12 cellular contexts compared by ENCODE assay signal in genomic region chrX:133783273-133783672, GRCh38.
DNase-seq lines count a peak whose midpoint lies in the region; ATAC-seq and TF ChIP-seq lines count a peak whose summit lies in the region.
"Had no signal": no experiment of that assay in that cellular context is flagged by ENCODE, and none has a peak within 500 bp of the region (broad histone marks: within the 10 kb centered on the region; RNA-seq: fewer than 3 reads in every experiment).

No MANE protein-coding gene starts in this region.

- no peaks in the 10 kb centered on the region for H3K9me3 Mint-ChIP-seq in IgD-negative memory B cell
- H3K9me3 Mint-ChIP-seq: stimulated activated effector memory CD8-positive, alpha-beta T cell treated with anti-CD3 and anti-CD28 coated beads, Interleukin-12 subunit alpha, Interleukin-12 subunit beta, amount 100 ng/mL, for 72 hours had no signal

- H3K4me1 Mint-ChIP-seq in IgD-negative memory B cell: peaks cover 17 to 32% (median 30%) of the 10 kb centered on the region in 3 donors
- H3K4me1 Mint-ChIP-seq: stimulated activated effector memory CD8-positive, alpha-beta T cell treated with anti-CD3 and anti-CD28 coated beads, Interleukin-12 subunit alpha, Interleukin-12 subunit beta, amount 100 ng/mL, for 72 hours had no signal

- peak; percentile 72 for ATAC-seq in GM19328 (IDR thresholded peaks at IDR 0.05; ENCODE audit: unreplicated experiment)
- peak; percentile 79 for ATAC-seq in HG02623 (IDR thresholded peaks at IDR 0.05; ENCODE audit: unreplicated experiment)
- no peak for ATAC-seq in omental fat pad (ENCODE audit: low FRiP score)
- ATAC-seq: HCT116; K562; SK-N-SH treated with all-trans-retinoic acid at 6 μM for 48 hours; stimulated activated effector memory CD8-positive, alpha-beta T cell treated with anti-CD3 and anti-CD28 coated beads, Interleukin-12 subunit alpha, Interleukin-12 subunit beta, amount 100 ng/mL, for 72 hours had no signal

- peak overlapping the region; percentile 63 to 96 (median 91) for H3K27ac Mint-ChIP-seq in IgD-negative memory B cell
- H3K27ac Mint-ChIP-seq: stimulated activated effector memory CD8-positive, alpha-beta T cell treated with anti-CD3 and anti-CD28 coated beads, Interleukin-12 subunit alpha, Interleukin-12 subunit beta, amount 100 ng/mL, for 72 hours had no signal

- no peaks in the 10 kb centered on the region for H3K36me3 Mint-ChIP-seq in IgD-negative memory B cell
- H3K36me3 Mint-ChIP-seq: stimulated activated effector memory CD8-positive, alpha-beta T cell treated with anti-CD3 and anti-CD28 coated beads, Interleukin-12 subunit alpha, Interleukin-12 subunit beta, amount 100 ng/mL, for 72 hours had no signal

- DNase-seq in CD1c-positive myeloid dendritic cell (ENCODE audit: extremely low spot score) (peak; percentile 1), omental fat pad (ENCODE audit: low spot score) (no peak), NCI-H1105 treated with DMSO at 0.1 percent for 48 hours (lab: John Stamatoyannopoulos, UW) (no peak), NK-92 (lab: John Stamatoyannopoulos, UW; ENCODE audit: unreplicated experiment) (no peak)
- no peak for DNase-seq in activated CD4-positive, CD25-positive, alpha-beta regulatory T cell treated with anti-CD3 and anti-CD28 coated beads, Interleukin-2, amount 50 U/mL, for 72 hours

- peak overlapping the region in 3 of 4 donors; percentile 29 to 83 (median 36) for H3K4me3 Mint-ChIP-seq in IgD-negative memory B cell
- H3K4me3 Mint-ChIP-seq: stimulated activated effector memory CD8-positive, alpha-beta T cell treated with anti-CD3 and anti-CD28 coated beads, Interleukin-12 subunit alpha, Interleukin-12 subunit beta, amount 100 ng/mL, for 72 hours had no signal

- TF ChIP-seq CTCF in omental fat pad (IDR thresholded peaks at IDR 0.05): no peak

- H3K27me3 Mint-ChIP-seq in IgD-negative memory B cell: peaks cover 2% of the 10 kb centered on the region
